Comparison of ENCODE assay signal across 1 cellular context in genomic region chr6:25576920-25577319, GRCh38.
TF ChIP-seq lines count a peak whose summit lies in the region.

No MANE protein-coding gene starts in this region.

TF ChIP-seq in WTC11, 78 proteins besides CTCF, POLR2A, EP300 and RAD21:
- TF ChIP-seq ZNF512 (CRISPR knock-in tag; IDR thresholded peaks at IDR 0.05; ENCODE audit: borderline replicate concordance) (no peak), ZBTB21 (CRISPR knock-in tag; IDR thresholded peaks at IDR 0.05; ENCODE audit: borderline replicate concordance) (no peak)
